Comparison of ENCODE assay signal across 13 cellular contexts in genomic region chr1:226603976-226604845, GRCh38. TPM values are rescaled to one million over a fixed set of nuclear protein-coding genes. Genes with fewer than 3 reads are reported as not detected.
DNase-seq lines count a peak whose midpoint lies in the region; ATAC-seq and TF ChIP-seq lines count a peak whose summit lies in the region.
"Had no signal": no experiment of that assay in that cellular context is flagged by ENCODE, and none has a peak within 500 bp of the region (broad histone marks: within the 10 kb centered on the region; RNA-seq: fewer than 3 reads in every experiment).

No MANE protein-coding gene starts in this region.

- no peaks in the 10 kb centered on the region for H3K36me3 Mint-ChIP-seq in HFFc6 (ENCODE audit: low read depth)
- H3K36me3 Mint-ChIP-seq in activated CD8-positive, alpha-beta T cell treated with anti-CD3 and anti-CD28 coated beads, Interleukin-2, amount 10 ng/mL, durations not matched to agents 7 days and 5 days (ENCODE audit: low read depth), result no peaks in the 10 kb centered on the region
- H3K36me3 Mint-ChIP-seq: activated naive CD8-positive, alpha-beta T cell treated with anti-CD3 and anti-CD28 coated beads, Interleukin-2, amount 10 ng/mL, durations not matched to agents 7 days and 5 days had no signal

- no peak for ATAC-seq in activated CD8-positive, alpha-beta T cell treated with anti-CD3 and anti-CD28 coated beads, Interleukin-2, amount 10 ng/mL, durations not matched to agents 7 days and 5 days

- H2AFZ ChIP-seq in neuronal stem cell (ENCODE audit: low read length), result peak overlapping the region; percentile 43
- H2AFZ ChIP-seq: parathyroid adenoma had no signal

- peak overlapping the region; percentile 82 for H3K18ac ChIP-seq in neuronal stem cell (ENCODE audit: low read length)

- WGBS in esophagus squamous epithelium, 2 donors, result 61 to 62% methylated on average over 2 to 11 of the region's 22 CpGs
- WGBS in neuronal stem cell (ENCODE audit: extremely low coverage in 2 of 2, insufficient read length in 2 of 2, insufficient replicate concordance in 1 of 2), 2 donors, result no CpG with 5 or more reads among the region's 22 CpGs

- peaks cover 35% of the 10 kb centered on the region for H3K4me1 Mint-ChIP-seq in HFFc6 (ENCODE audit: low read depth)
- no peaks in the 10 kb centered on the region for H3K4me1 Mint-ChIP-seq in activated CD8-positive, alpha-beta T cell treated with anti-CD3 and anti-CD28 coated beads, Interleukin-2, amount 10 ng/mL, durations not matched to agents 7 days and 5 days (ENCODE audit: low read depth)

- no peak overlapping the region for H3K9ac ChIP-seq in neuronal stem cell (ENCODE audit: low read depth, low read length, poor library complexity)
- H3K9ac ChIP-seq: parathyroid adenoma had no signal

- H4K91ac ChIP-seq in neuronal stem cell (ENCODE audit: low read depth, low read length, poor library complexity), result no peak overlapping the region

- H3K36me3 ChIP-seq in esophagus squamous epithelium (no peaks in the 10 kb centered on the region), neuronal stem cell (replicated peaks in 1 of 2; ENCODE audit: control insufficient read depth in 2 of 2, insufficient read depth in 2 of 2, low read length in 2 of 2) (no peaks in the 10 kb centered on the region)
- H3K36me3 ChIP-seq: MG63 had no signal

- TF ChIP-seq POLR2A in esophagus squamous epithelium (IDR thresholded peaks at IDR 0.05) (no peak), erythroblast (IDR thresholded peaks at IDR 0.05; ENCODE audit: low read length) (no peak)

- H3K27me3 Mint-ChIP-seq in HFFc6 (ENCODE audit: insufficient read depth), result peaks cover 15% of the 10 kb centered on the region
- H3K27me3 Mint-ChIP-seq in activated CD8-positive, alpha-beta T cell treated with anti-CD3 and anti-CD28 coated beads, Interleukin-2, amount 10 ng/mL, durations not matched to agents 7 days and 5 days (ENCODE audit: low read depth), result peaks cover 2% of the 10 kb centered on the region

- H3K79me1 ChIP-seq in neuronal stem cell (ENCODE audit: low read depth, low read length), result no peaks in the 10 kb centered on the region

- peak overlapping the region; percentile 81 for H3K4me3 Mint-ChIP-seq in HFFc6
- H3K4me3 Mint-ChIP-seq in activated CD8-positive, alpha-beta T cell treated with anti-CD3 and anti-CD28 coated beads, Interleukin-2, amount 10 ng/mL, durations not matched to agents 7 days and 5 days, result no peak overlapping the region
- H3K4me3 Mint-ChIP-seq: activated naive CD8-positive, alpha-beta T cell treated with anti-CD3 and anti-CD28 coated beads, Interleukin-2, amount 10 ng/mL, durations not matched to agents 7 days and 5 days had no signal

- CTCF ChIA-PET in activated CD8-positive, alpha-beta T cell treated with anti-CD3 and anti-CD28 coated beads, Interleukin-2, amount 10 ng/mL, durations not matched to agents 7 days and 5 days (lab: Charles Lee), result interaction anchor here (1.1 kb wide), 1 partner anchor 57 kb away, joined by 3 read pairs; no protein-coding TSS in a partner anchor

- no peak overlapping the region for H4K8ac ChIP-seq in neuronal stem cell (ENCODE audit: low read depth, low read length)

- H3K27me3 ChIP-seq in esophagus squamous epithelium, result peaks cover 0 to 5% (median 0%) of the 10 kb centered on the region in 4 donors
- H3K27me3 ChIP-seq in neuronal stem cell (ENCODE audit: control insufficient read depth in 3 of 3, insufficient read depth in 3 of 3, low read depth in 1 of 3, low read length in 3 of 3), result peaks cover 0 to 64% (median 0%) of the 10 kb centered on the region in 3 experiments
- H3K27me3 ChIP-seq: MG63 had no signal

- peak overlapping the region; percentile 77 for H2BK5ac ChIP-seq in neuronal stem cell (ENCODE audit: low read length)

- no peaks in the 10 kb centered on the region for H3K9me3 Mint-ChIP-seq in HFFc6
- no peaks in the 10 kb centered on the region for H3K9me3 Mint-ChIP-seq in activated CD8-positive, alpha-beta T cell treated with anti-CD3 and anti-CD28 coated beads, Interleukin-2, amount 10 ng/mL, durations not matched to agents 7 days and 5 days (ENCODE audit: insufficient read depth)
- H3K9me3 Mint-ChIP-seq: activated naive CD8-positive, alpha-beta T cell treated with anti-CD3 and anti-CD28 coated beads, Interleukin-2, amount 10 ng/mL, durations not matched to agents 7 days and 5 days had no signal

- no peak overlapping the region; the same call in 1 of the 2 replicates for H3K27ac Mint-ChIP-seq in HFFc6
- H3K27ac Mint-ChIP-seq in activated CD8-positive, alpha-beta T cell treated with anti-CD3 and anti-CD28 coated beads, Interleukin-2, amount 10 ng/mL, durations not matched to agents 7 days and 5 days, result no peak overlapping the region
- H3K27ac Mint-ChIP-seq: activated naive CD8-positive, alpha-beta T cell treated with anti-CD3 and anti-CD28 coated beads, Interleukin-2, amount 10 ng/mL, durations not matched to agents 7 days and 5 days had no signal

- 0 out of 2 replicates have a peak, but pooled peaks have one; percentile 7 for TF ChIP-seq CTCF in HFFc6 (IDR thresholded peaks at IDR 0.05)
- TF ChIP-seq CTCF in esophagus squamous epithelium (IDR thresholded peaks at IDR 0.05), result no peak

- intact Hi-C loops in esophagus squamous epithelium (cut with DNase I), result no loop called here

- no peak overlapping the region for H3K4me3 ChIP-seq in esophagus squamous epithelium
- H3K4me3 ChIP-seq in neuronal stem cell (ENCODE audit: low read length in 2 of 2), result no peak overlapping the region

- H2AK5ac ChIP-seq in neuronal stem cell (ENCODE audit: low read depth, low read length), result peak overlapping the region; percentile 78

- no peak overlapping the region for H2BK12ac ChIP-seq in neuronal stem cell (ENCODE audit: low read length)

- H3K27ac ChIP-seq in esophagus squamous epithelium (peak overlapping the region; percentile 31 to 89 (median 82)), neuronal stem cell (replicated peaks; ENCODE audit: low read length) (no peak overlapping the region)
- H3K27ac ChIP-seq: parathyroid adenoma had no signal

- H3K4ac ChIP-seq in neuronal stem cell (ENCODE audit: low read length), result no peak overlapping the region

- DNase-seq in AG08395 (ENCODE audit: low spot score) (peak; percentile 40), HFFc6 (peak; percentile 33), esophagus squamous epithelium (lab: John Stamatoyannopoulos, UW) (no peak), neuronal stem cell (ENCODE audit: low spot score) (peak; percentile 57), NAMALWA (ENCODE audit: low spot score) (no peak), NCI-H187 (lab: John Stamatoyannopoulos, UW) (no peak), erythroblast (lab: John Stamatoyannopoulos, UW) (no peak)
- no peak for DNase-seq in activated CD8-positive, alpha-beta T cell treated with anti-CD3 and anti-CD28 coated beads, Interleukin-2, amount 10 ng/mL, durations not matched to agents 7 days and 5 days
- DNase-seq: activated naive CD8-positive, alpha-beta T cell treated with anti-CD3 and anti-CD28 coated beads, Interleukin-2, amount 10 ng/mL, durations not matched to agents 7 days and 5 days; NCI-H2107; stimulated activated CD4-positive, alpha-beta T cell treated with anti-CD3 and anti-CD28 coated beads, Interleukin-1b, Interleukin-23, amount 100 ng/mL, for 48 hours had no signal

- H3K4me2 ChIP-seq in neuronal stem cell (ENCODE audit: insufficient read depth, low read length, poor library complexity, severe bottlenecking), result peak overlapping the region; percentile 21

- no peak overlapping the region for H2BK120ac ChIP-seq in neuronal stem cell (ENCODE audit: low read depth, low read length)

- POLR2A ChIA-PET in activated CD8-positive, alpha-beta T cell treated with anti-CD3 and anti-CD28 coated beads, Interleukin-2, amount 10 ng/mL, durations not matched to agents 7 days and 5 days (lab: Charles Lee), result interaction anchor here (0.7 kb wide), 1 partner anchor 34 kb away, joined by 3 read pairs; no protein-coding TSS in a partner anchor

- H2BK15ac ChIP-seq in neuronal stem cell (ENCODE audit: low read length), result peak overlapping the region; percentile 80

- peaks cover 30 to 50% (median 35%) of the 10 kb centered on the region in 3 donors for H3K4me1 ChIP-seq in esophagus squamous epithelium
- peaks cover 3 to 30% of the 10 kb centered on the region in 2 donors for H3K4me1 ChIP-seq in neuronal stem cell (ENCODE audit: control insufficient read depth in 2 of 2, insufficient read depth in 1 of 2, low read depth in 1 of 2, low read length in 2 of 2)
- H3K4me1 ChIP-seq: parathyroid adenoma had no signal

- H3K9me3 ChIP-seq in esophagus squamous epithelium, result no peaks in the 10 kb centered on the region
- no peaks in the 10 kb centered on the region for H3K9me3 ChIP-seq in neuronal stem cell (replicated peaks in 1 of 2; ENCODE audit: control insufficient read depth in 2 of 2, insufficient read depth in 1 of 2, low read depth in 1 of 2, low read length in 2 of 2)
- H3K9me3 ChIP-seq: MG63 had no signal

- H3K23ac ChIP-seq in neuronal stem cell (ENCODE audit: low read depth, low read length, poor library complexity), result no peak overlapping the region

- no peak overlapping the region for H3K14ac ChIP-seq in neuronal stem cell (ENCODE audit: low read length)

RNA-seq across cellular contexts. Expression of gene STUM, which starts 55.6 kb away (rescaled TPM):
- total RNA-seq in HFFc6 (2021; fragmentation: NEBNext Ultra II Directional; extraction: Animal tissue kit (Norgen Biotek cat#: 25700)), result not detected
- 1 to 10 TPM in 1 of 4 donors, under 1 TPM in 3; 0.15 to 3.2 (median 0.34) TPM for total RNA-seq in esophagus squamous epithelium
- 0.25 TPM for polyA plus RNA-seq in neuronal stem cell (2013, experiment 1 of 2)
- 0.28 TPM for polyA plus RNA-seq in neuronal stem cell (2013, experiment 2 of 2)
- not detected for total RNA-seq in activated CD8-positive, alpha-beta T cell treated with anti-CD3 and anti-CD28 coated beads, Interleukin-2, amount 10 ng/mL, durations not matched to agents 7 days and 5 days
- total RNA-seq: activated naive CD8-positive, alpha-beta T cell treated with anti-CD3 and anti-CD28 coated beads, Interleukin-2, amount 10 ng/mL, durations not matched to agents 7 days and 5 days had no signal

Comparison
In these comparisons a context has a peak if more than half of its experiments do, and no peak if none do; other contexts are left out.
1. DNase-seq: peak in AG08395 (single experiment), HFFc6 (single experiment) and neuronal stem cell (single experiment); none in esophagus squamous epithelium (single experiment), NAMALWA (single experiment), NCI-H187 (0 of 2), erythroblast (0 of 2) and activated CD8-positive, alpha-beta T cell treated with anti-CD3 and anti-CD28 coated beads, Interleukin-2, amount 10 ng/mL, durations not matched to agents 7 days and 5 days (single experiment).